ENCODE assay signal across 33 cellular contexts in genomic region chr3:185460283-185460682, GRCh38.
"Had no signal": no experiment of that assay in that cellular context is flagged by ENCODE, and none has a peak within 500 bp of the region (broad histone marks: within the 10 kb centered on the region; RNA-seq: fewer than 3 reads in every experiment).

No MANE protein-coding gene starts in this region.

- H3K27ac ChIP-seq: adrenal gland, body of pancreas, brain microvascular endothelial cell, breast epithelium, cardiac muscle cell, colonic mucosa, VCaP had no signal

- H3K4me3 ChIP-seq: adrenal gland, body of pancreas, breast epithelium, cardiac muscle cell, colonic mucosa had no signal

- ATAC-seq: activated CD8-positive, alpha-beta T cell treated with anti-CD3 and anti-CD28 coated beads for 36 hours; activated naive CD4-positive, alpha-beta T cell treated with anti-CD3 and anti-CD28 coated beads, Interleukin-2, amount 50 U/mL, for 72 hours; activated T-cell treated with anti-CD3 and anti-CD28 coated beads, Interleukin-2, amount 50 U/mL, for 4 hours; activated T-cell treated with anti-CD3 and anti-CD28 coated beads, Interleukin-2, amount 50 U/mL, for 72 hours; activated T-helper 17 cell treated with anti-CD3 and anti-CD28 coated beads, Interleukin-2, amount 50 U/mL, for 72 hours; body of pancreas; T-helper 17 cell had no signal

- H3K4me1 ChIP-seq: adrenal gland, body of pancreas, breast epithelium, colonic mucosa had no signal

- DNase-seq: activated B cell treated with CpG ODN at 0.5 μM for 24 hours; activated CD4-positive, alpha-beta memory T cell treated with anti-CD3 and anti-CD28 coated beads for 36 hours; activated CD4-positive, alpha-beta T cell treated with anti-CD3 and anti-CD28 coated beads for 4 hours; activated CD4-positive, alpha-beta T cell treated with anti-CD3 and anti-CD28 coated beads, Interleukin-2, amount 10 ng/mL, durations not matched to agents 24 days and 14 days; activated CD4-positive, alpha-beta T cell treated with anti-CD3 and anti-CD28 coated beads, Interleukin-2, amount 50 U/mL, for 1 hour; activated CD4-positive, alpha-beta T cell treated with anti-CD3 and anti-CD28 coated beads, Interleukin-2, amount 50 U/mL, for 4 hours; activated CD4-positive, CD25-positive, alpha-beta regulatory T cell treated with anti-CD3 and anti-CD28 coated beads, Interleukin-2, amount 50 U/mL, for 72 hours; activated CD8-positive, alpha-beta memory T cell treated with anti-CD3 and anti-CD28 coated beads, Interleukin-2, amount 50 U/mL, for 4 hours; activated CD8-positive, alpha-beta T cell treated with anti-CD3 and anti-CD28 coated beads for 36 hours; activated effector memory CD4-positive, alpha-beta T cell treated with anti-CD3 and anti-CD28 coated beads, Interleukin-2, amount 50 U/mL, for 16 hours; activated gamma-delta T cell treated with Interleukin-2 at 50 U/mL for 16 hours; activated naive CD4-positive, alpha-beta T cell; activated naive CD4-positive, alpha-beta T cell treated with anti-CD3 and anti-CD28 coated beads for 36 hours; activated naive CD4-positive, alpha-beta T cell treated with anti-CD3 and anti-CD28 coated beads, Interleukin-2, amount 50 U/mL, for 16 hours; activated naive CD8-positive, alpha-beta T cell treated with anti-CD3 and anti-CD28 coated beads for 36 hours; activated T-cell treated with anti-CD3 and anti-CD28 coated beads for 4 hours; activated T-cell treated with anti-CD3 and anti-CD28 coated beads, Interleukin-2, amount 50 U/mL, for 1 hour; activated T-cell treated with anti-CD3 and anti-CD28 coated beads, Interleukin-2, amount 50 U/mL, for 4 hours; activated T-cell treated with anti-CD3 and anti-CD28 coated beads, Interleukin-2, amount 50 U/mL, for 72 hours; adrenal gland; amniotic stem cell; aorta; body of pancreas; brain microvascular endothelial cell; caudate nucleus; cerebellar nuclear complex; colonic mucosa; T-helper 17 cell had no signal

- H3K9me3 ChIP-seq: adrenal gland, body of pancreas, breast epithelium, colonic mucosa had no signal

- H3K36me3 ChIP-seq: brain microvascular endothelial cell, breast epithelium, cardiac muscle cell, colonic mucosa had no signal

- H3K27me3 ChIP-seq: adrenal gland, body of pancreas, brain microvascular endothelial cell, breast epithelium, cardiac muscle cell, colonic mucosa had no signal
